In the genomic region with DNA sequence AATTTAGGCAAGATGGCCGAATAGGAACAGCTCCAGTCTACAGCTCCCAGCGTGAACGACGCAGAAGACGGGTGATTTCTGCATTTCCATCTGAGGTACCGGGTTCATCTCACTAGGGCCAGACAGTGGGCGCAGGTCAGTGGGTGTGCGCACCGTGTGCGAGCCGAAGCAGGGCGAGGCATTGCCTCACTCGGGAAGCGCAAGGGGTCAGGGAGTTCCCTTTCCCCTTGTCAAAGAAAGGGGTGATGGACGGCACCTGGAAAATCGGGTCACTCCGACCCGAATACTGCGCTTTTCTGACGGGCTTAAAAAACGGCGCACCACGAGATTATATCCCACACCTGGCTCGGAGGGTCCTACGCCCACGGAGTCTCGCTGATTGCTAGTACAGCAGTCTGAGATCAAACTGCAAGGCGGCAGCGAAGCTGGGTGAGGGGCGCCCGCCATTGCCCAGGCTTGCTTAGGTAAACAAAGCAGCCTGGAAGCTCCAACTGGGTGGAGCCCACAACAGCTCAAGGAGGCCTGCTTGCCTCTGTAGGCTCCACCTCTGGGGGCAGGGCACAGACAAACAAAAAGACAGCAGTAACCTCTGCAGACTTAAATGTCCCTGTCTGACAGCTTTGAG, we compare ENCODE assay signal across 8 cellular contexts. TPM values are rescaled to one million over a fixed set of nuclear protein-coding genes. Genes with fewer than 3 reads are reported as not detected.
DNase-seq lines count a peak whose midpoint lies in the region; ATAC-seq and TF ChIP-seq lines count a peak whose summit lies in the region.
"Not testable (repeated sequence)": the region's sequence is repeated elsewhere in the genome, so short reads cannot be mapped to it uniquely, and the experiment has no call there.
"Had no signal": no experiment of that assay in that cellular context is flagged by ENCODE, and none has a peak within 500 bp of the region (broad histone marks: within the 10 kb centered on the region; RNA-seq: fewer than 3 reads in every experiment).

No MANE protein-coding gene starts in this region.

- not testable (repeated sequence) for H3K4me1 ChIP-seq in GM23338 (ENCODE audit: insufficient read depth); HUES64 (ENCODE audit: insufficient read depth, low read length); SK-N-SH (ENCODE audit: control insufficient read depth in 1 of 2, insufficient read depth in 2 of 2, low read depth in 1 of 2, low read length in 1 of 2); endodermal cell (ENCODE audit: control insufficient read depth, insufficient read depth, low read length); spleen

- H3K4me3 ChIP-seq in GM23338 (0 out of 2 replicates have a peak overlapping the region, but pooled peaks have one; percentile 26), HUES64 (ENCODE audit: low read length) (peak overlapping the region; percentile 29; the same call in 1 of the 2 replicates)
- not testable (repeated sequence) for H3K4me3 ChIP-seq in SK-N-SH (ENCODE audit: low read depth in 2 of 2, low read length in 1 of 2); endodermal cell (ENCODE audit: low read length); spleen

- WGBS in HUES64: 90% methylated on average over 31 of the region's 31 CpGs
- 36% methylated on average over 20 of the region's 31 CpGs for WGBS in SK-N-SH (ENCODE audit: low lambda C conversion rate)
- WGBS in endodermal cell (ENCODE audit: insufficient coverage in 1 of 2, insufficient read length in 1 of 2), 2 experiments: 90 to 92% methylated on average over 16 to 31 of the region's 31 CpGs
- WGBS in spleen, 5 donors: 88 to 95% (median 92%) methylated on average over 29 to 31 of the region's 31 CpGs

- H3K9me3 Mint-ChIP-seq in GM23338, endodermal cell: not testable (repeated sequence)

- H3K36me3 Mint-ChIP-seq in GM23338 (ENCODE audit: low read depth); endodermal cell (ENCODE audit: low read depth): not testable (repeated sequence)

- CTCF ChIA-PET in SK-N-SH (lab: Yijun Ruan, JAX): not testable (repeated sequence)

- not testable (repeated sequence) for H3K27ac ChIP-seq in GM23338 (ENCODE audit: low read depth); HUES64 (ENCODE audit: low read depth, low read length); SK-N-SH (ENCODE audit: low read depth in 2 of 2, low read length in 1 of 2); endodermal cell (ENCODE audit: low read depth, low read length); spleen

- POLR2A ChIA-PET in SK-N-SH (lab: Yijun Ruan, JAX): not testable (repeated sequence)

- not testable (repeated sequence) for H4K20me1 ChIP-seq in GM23338 (replicated peaks; ENCODE audit: insufficient read depth); SK-N-SH (ENCODE audit: insufficient read depth)

- TF ChIP-seq CTCF in GM23338 (conservative IDR thresholded peaks at IDR 0.05; ENCODE audit: low read depth in 2 of 2); SK-N-SH (IDR thresholded peaks at IDR 0.05); endodermal cell (conservative IDR thresholded peaks at IDR 0.05); spleen (IDR thresholded peaks at IDR 0.05 in 8 of 11, conservative IDR thresholded peaks at IDR 0.05 in 3 of 11): not testable (repeated sequence)

- DNase-seq in COLO668 (lab: John Stamatoyannopoulos, UW; ENCODE audit: unreplicated experiment) (peak; percentile 21), endodermal cell (peak; percentile 63), islet precursor cell (peak; percentile 72), spleen (peak; percentile 59)
- not testable (repeated sequence) for DNase-seq in GM23338 (ENCODE audit: low spot score); SK-N-SH

- H3K4me3 Mint-ChIP-seq in GM23338: not testable (repeated sequence)
- peak overlapping the region; percentile 76 for H3K4me3 Mint-ChIP-seq in endodermal cell

- not testable (repeated sequence) for H3F3A ChIP-seq in GM23338 (replicated peaks; ENCODE audit: low read depth); SK-N-SH (replicated peaks; ENCODE audit: insufficient read depth)

- peak overlapping the region; percentile 36; the same call in 1 of the 2 replicates for H3K9ac ChIP-seq in HUES64 (ENCODE audit: low read depth, low read length)
- not testable (repeated sequence) for H3K9ac ChIP-seq in SK-N-SH; endodermal cell (ENCODE audit: extremely low read depth, low read length, poor library complexity, severe bottlenecking)

- not testable (repeated sequence) for ATAC-seq in GM23338

- peak overlapping the region; percentile 65; the same call in 1 of the 2 replicates for H2AFZ ChIP-seq in GM23338
- peak overlapping the region; percentile 35; the same call in 1 of the 2 replicates for H2AFZ ChIP-seq in SK-N-SH (ENCODE audit: low read depth)

- not testable (repeated sequence) for H3K4me1 Mint-ChIP-seq in GM23338, endodermal cell

- H3K4me2 ChIP-seq in GM23338, SK-N-SH: not testable (repeated sequence)

- H3K9me2 ChIP-seq in GM23338 (ENCODE audit: insufficient read depth); SK-N-SH: not testable (repeated sequence)

- not testable (repeated sequence) for H3K27me3 ChIP-seq in GM23338 (ENCODE audit: insufficient read depth); HUES64 (ENCODE audit: insufficient read depth, low read length); SK-N-SH (ENCODE audit: insufficient read depth); endodermal cell (ENCODE audit: control insufficient read depth, insufficient read depth, low read length, poor library complexity, severe bottlenecking); spleen (replicated peaks in 1 of 7)

- not testable (repeated sequence) for H3K9me3 ChIP-seq in HUES64 (ENCODE audit: insufficient read depth, low read depth, low read length); SK-N-SH; endodermal cell (ENCODE audit: control insufficient read depth, low read length); spleen

- TF ChIP-seq EP300 in SK-N-SH (IDR thresholded peaks at IDR 0.05; ENCODE audit: borderline replicate concordance in 1 of 2, low read depth in 1 of 2, low read length in 1 of 2): not testable (repeated sequence)

- not testable (repeated sequence) for TF ChIP-seq POLR2A in spleen (IDR thresholded peaks at IDR 0.05)

- not testable (repeated sequence) for H3K36me3 ChIP-seq in GM23338 (ENCODE audit: insufficient read depth); HUES64 (ENCODE audit: insufficient read depth, low read length); SK-N-SH (replicated peaks in 1 of 2; ENCODE audit: control insufficient read depth in 1 of 2, insufficient read depth in 2 of 2, low read length in 1 of 2); endodermal cell (ENCODE audit: control insufficient read depth, insufficient read depth, low read length); spleen

- H3K27me3 Mint-ChIP-seq in GM23338 (ENCODE audit: insufficient read depth, low read depth, poor library complexity); endodermal cell (ENCODE audit: insufficient read depth): not testable (repeated sequence)

- TF ChIP-seq RAD21 in SK-N-SH (IDR thresholded peaks at IDR 0.05; ENCODE audit: low read length): not testable (repeated sequence)

- not testable (repeated sequence) for H3K79me2 ChIP-seq in GM23338 (replicated peaks; ENCODE audit: insufficient read depth); SK-N-SH (ENCODE audit: insufficient read depth)

- intact Hi-C loops in spleen (cut with DNase I; ENCODE audit: low total_unique reads): not testable (repeated sequence)

- not testable (repeated sequence) for H3K27ac Mint-ChIP-seq in GM23338
- H3K27ac Mint-ChIP-seq in endodermal cell: peak overlapping the region; percentile 95

RNA-seq across cellular contexts. Expression of gene PTPRQ, which starts 33.6 kb away (rescaled TPM):
- total RNA-seq in GM23338 (2014; rRNA removed; shearing (Covaris generic)): not detected in 2 replicates
- not detected in 2 replicates for polyA plus RNA-seq in GM23338 (2016; fragmentation: Nextera tagmentation; extraction: Ambion mirVana)
- not detected for polyA plus RNA-seq in HUES64 (2013, experiment 1 of 2)
- not detected for polyA plus RNA-seq in HUES64 (2013, experiment 2 of 2)
- 0.46 and 1.4 TPM in 2 replicates for polyA plus RNA-seq in SK-N-SH (2012; rRNA removed)
- 0.90 and 1.0 TPM in 2 replicates for polyA plus RNA-seq in SK-N-SH (2012; cell fraction: cytosol; rRNA removed)
- polyA plus RNA-seq in SK-N-SH (2012; cell fraction: nucleus; rRNA removed): 0.35 and 1.0 TPM in 2 replicates
- under 1 TPM in 1 of 2 donors, not detected in 1; 0.13 TPM for total RNA-seq in endodermal cell
- 0.18 TPM for polyA plus RNA-seq in endodermal cell (2013, experiment 1 of 2)
- 0.25 TPM for polyA plus RNA-seq in endodermal cell (2013, experiment 2 of 2)
- under 1 TPM in 1 of 7 donors, not detected in 6; 0.09 TPM for total RNA-seq in spleen
- under 1 TPM in 2 of 3 donors, not detected in 1; under 0.01 to 0.03 TPM for polyA plus RNA-seq in spleen
- total RNA-seq: CD4-positive, alpha-beta T cell had no signal
